Comparison of ENCODE assay signal across 8 cellular contexts in genomic region chr11:94511932-94512781, GRCh38. TPM values are rescaled to one million over a fixed set of nuclear protein-coding genes. Genes with fewer than 3 reads are reported as not detected.
DNase-seq lines count a peak whose midpoint lies in the region; ATAC-seq and TF ChIP-seq lines count a peak whose summit lies in the region.

A gene with protein sequence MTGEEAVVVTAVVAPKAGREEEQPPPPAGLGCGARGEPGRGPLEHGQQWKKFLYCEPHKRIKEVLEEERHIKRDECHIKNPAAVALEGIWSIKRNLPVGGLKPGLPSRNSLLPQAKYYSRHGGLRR (plus strand): TSS chr11:94512461. CDS start chr11:94512529, 68 bp downstream.

- peak within 1 kb of the TSS; percentile 99 for H3K4me2 ChIP-seq in mammary epithelial cell (ENCODE audit: insufficient read depth, low read depth, low read length)

- peak; percentile 89 for ATAC-seq in GM19467 (IDR thresholded peaks at IDR 0.05; ENCODE audit: unreplicated experiment)

- H3K9me3 Mint-ChIP-seq in CD14-positive monocyte = peaks cover 0 to 2% (median 0%) of the 10 kb centered on the region in 7 donors

- intact Hi-C loops in CD14-positive monocyte (cut with micrococcal nuclease) (no loop called here), mammary epithelial cell (cut with micrococcal nuclease) (no loop called here)

- in situ Hi-C loops in mammary epithelial cell (cut with MboI; ENCODE audit: low sequenced_read_pairs in 2 of 2) = no loop called here

- peak within 1 kb of the TSS in 3 of 7 donors; percentile 60 to 87 (median 71) for H3K27ac Mint-ChIP-seq in CD14-positive monocyte

- peaks cover 30% of the 10 kb centered on the region for H3K4me1 Mint-ChIP-seq in CD14-positive monocyte

- no peak within 1 kb of the TSS for H3K27ac ChIP-seq in HUES48 (ENCODE audit: low read depth, low read length)
- H3K27ac ChIP-seq in VCaP = peak within 1 kb of the TSS; percentile 21
- H3K27ac ChIP-seq in mammary epithelial cell (ENCODE audit: insufficient read depth, low read depth, low read length) = no peak within 1 kb of the TSS
- H3K27ac ChIP-seq in skin epidermis = peak within 1 kb of the TSS in 2 of 21 experiments; percentile 21 to 69

- peak within 1 kb of the TSS; percentile 85 to 96 for H3K4me3 Mint-ChIP-seq in CD14-positive monocyte

- peak; percentile 52 for DNase-seq in CD14-positive monocyte (ENCODE audit: low spot score)
- DNase-seq in mammary epithelial cell = peak; percentile 28
- peak; percentile 44 for DNase-seq in inferior parietal cortex (ENCODE audit: extremely low spot score)
- DNase-seq in COLO829 (ENCODE audit: low spot score) = no peak

- no peaks in the 10 kb centered on the region for H3K79me2 ChIP-seq in mammary epithelial cell (ENCODE audit: insufficient read depth, low read length)

- H3K9ac ChIP-seq in HUES48 (ENCODE audit: low read depth, low read length) = no peak within 1 kb of the TSS
- H3K9ac ChIP-seq in mammary epithelial cell (ENCODE audit: insufficient read depth, low read length) = no peak within 1 kb of the TSS

- no TSS peak for BruUV-seq in mammary epithelial cell (replicated peaks; lab: Mats Ljungman, UMichigan)

- TF ChIP-seq CTCF in CD14-positive monocyte (IDR thresholded peaks at IDR 0.05) (no peak), VCaP (conservative IDR thresholded peaks at IDR 0.05) (no peak), mammary epithelial cell (conservative IDR thresholded peaks at IDR 0.05 in 1 of 2, IDR thresholded peaks at IDR 0.05 in 1 of 2; ENCODE audit: extremely low read depth in 1 of 2, insufficient read depth in 1 of 2, low read depth in 1 of 2, low read length in 2 of 2) (no peak)

- peak within 1 kb of the TSS; percentile 64 for H3K4me3 ChIP-seq in HUES48 (ENCODE audit: low read depth, low read length)
- H3K4me3 ChIP-seq in mammary epithelial cell (replicated peaks in 1 of 3; ENCODE audit: insufficient read depth in 1 of 3, low read depth in 2 of 3, low read length in 3 of 3) = peak within 1 kb of the TSS; percentile 31 to 61 (median 56)
- H3K4me3 ChIP-seq in skin epidermis = peak within 1 kb of the TSS; percentile 23 to 51 (median 30)

- no peaks in the 10 kb centered on the region for H4K20me1 ChIP-seq in mammary epithelial cell (ENCODE audit: insufficient read depth, low read length)

- H3K36me3 ChIP-seq in HUES48 (ENCODE audit: control insufficient read depth, insufficient read depth, low read length) (no peaks in the 10 kb centered on the region), mammary epithelial cell (ENCODE audit: insufficient read depth, low read length) (no peaks in the 10 kb centered on the region)

- peaks cover 0 to 3% of the 10 kb centered on the region in 2 donors for H3K36me3 Mint-ChIP-seq in CD14-positive monocyte

- H3K27me3 Mint-ChIP-seq in CD14-positive monocyte (ENCODE audit: low read depth in 3 of 3) = peaks cover 0 to 4% (median 3%) of the 10 kb centered on the region in 3 donors

- H3K9me3 ChIP-seq in HUES48 (ENCODE audit: control insufficient read depth, insufficient read depth, low read length) (no peaks in the 10 kb centered on the region), mammary epithelial cell (replicated peaks; ENCODE audit: insufficient read depth, low read length) (no peaks in the 10 kb centered on the region)

- dilution Hi-C loops in mammary epithelial cell (cut with HindIII; ENCODE audit: low sequenced_read_pairs) = no loop called here

- H3K4me1 ChIP-seq in HUES48 (ENCODE audit: control insufficient read depth, insufficient read depth, low read length) (no peaks in the 10 kb centered on the region), mammary epithelial cell (ENCODE audit: insufficient read depth, low read length) (peaks cover 20% of the 10 kb centered on the region)

- 29% methylated on average over 21 of the region's 53 CpGs for WGBS in mammary epithelial cell (ENCODE audit: low coverage, missing lambda C conversion rate)

- peaks cover 26% of the 10 kb centered on the region for H3K27me3 ChIP-seq in HUES48 (ENCODE audit: control insufficient read depth, insufficient read depth, low read length)
- H3K27me3 ChIP-seq in mammary epithelial cell (ENCODE audit: insufficient read depth, low read length) = no peaks in the 10 kb centered on the region

- peak within 1 kb of the TSS; percentile 87 for H2AFZ ChIP-seq in mammary epithelial cell (ENCODE audit: low read depth, low read length)

- CTCF ChIA-PET in mammary epithelial cell (lab: Charles Lee; ENCODE audit: low non-redundant PET) = interaction anchor here (0.8 kb wide), 1 partner anchor 617 kb away, joined by 4 read pairs; no protein-coding TSS in a partner anchor

RNA-seq across cellular contexts. Expression of the gene that starts here (rescaled TPM):
- polyA plus RNA-seq in CD14-positive monocyte = not detected
- not detected for total RNA-seq in mammary epithelial cell
- not detected for polyA plus RNA-seq in mammary epithelial cell
- not detected for polyA minus RNA-seq in mammary epithelial cell

Comparison
In these comparisons a context has a peak if more than half of its experiments do, and no peak if none do; other contexts are left out.
1. Peak in DNase-seq in CD14-positive monocyte; RNA of the gene not detected or under 1 TPM.
2. Peak in DNase-seq, H3K4me3 ChIP-seq and H3K4me2 ChIP-seq in mammary epithelial cell; RNA of the gene not detected or under 1 TPM.